8 cellular contexts compared by ENCODE assay signal in genomic region chr10:70132098-70133029, GRCh38. TPM values are rescaled to one million over a fixed set of nuclear protein-coding genes. Genes with fewer than 3 reads are reported as not detected.
DNase-seq lines count a peak whose midpoint lies in the region; ATAC-seq and TF ChIP-seq lines count a peak whose summit lies in the region.

Gene AIFM2, minus strand, starts transcription at chr10:70132825. Its CDS starts 8,741 bp downstream, at chr10:70124084.

- H4K20me1 ChIP-seq in SU-DHL-6 (ENCODE audit: low read depth, low read length) (no peaks in the 10 kb centered on the region), smooth muscle cell (ENCODE audit: low read depth) (no peaks in the 10 kb centered on the region)

- H3K9ac ChIP-seq in SU-DHL-6 (ENCODE audit: low read length) (peak within 1 kb of the TSS; percentile 27), smooth muscle cell (ENCODE audit: low read depth) (peak within 1 kb of the TSS; percentile 72)

- H3K79me2 ChIP-seq in SU-DHL-6 (ENCODE audit: insufficient read depth, low read length) = no peaks in the 10 kb centered on the region
- H3K79me2 ChIP-seq in smooth muscle cell (ENCODE audit: low read depth) = no peaks in the 10 kb centered on the region

- H3K9me2 ChIP-seq in SU-DHL-6 (replicated peaks; ENCODE audit: insufficient read depth, low read length) = no peaks in the 10 kb centered on the region

- H3K4me3 ChIP-seq in SU-DHL-6 (ENCODE audit: insufficient read depth, low read length, poor library complexity, severe bottlenecking) (no peak within 1 kb of the TSS), breast epithelium (peak within 1 kb of the TSS; percentile 61 to 88 (median 87)), smooth muscle cell (peak within 1 kb of the TSS; percentile 67)

- H3K27ac ChIP-seq in SU-DHL-6 (ENCODE audit: low read depth, low read length) (no peak within 1 kb of the TSS), breast epithelium (peak within 1 kb of the TSS; percentile 82 to 88), smooth muscle cell (ENCODE audit: low read depth) (no peak within 1 kb of the TSS)

- peak; percentile 79 for DNase-seq in EH (ENCODE audit: low read depth)
- DNase-seq in breast epithelium (ENCODE audit: low spot score in 2 of 2) = peak; percentile 60 to 81
- peak; percentile 87 for DNase-seq in iPS-NIHi7 (ENCODE audit: extremely low spot score)
- DNase-seq in smooth muscle cell (lab: John Stamatoyannopoulos, UW; ENCODE audit: unreplicated experiment) = peak; percentile 19
- no peak for DNase-seq in midbrain (lab: John Stamatoyannopoulos, UW)

- no peaks in the 10 kb centered on the region for H3K9me3 ChIP-seq in SU-DHL-6 (ENCODE audit: insufficient read depth, low read length)
- H3K9me3 ChIP-seq in breast epithelium = no peaks in the 10 kb centered on the region
- H3K9me3 ChIP-seq in smooth muscle cell (replicated peaks; ENCODE audit: low read depth) = no peaks in the 10 kb centered on the region

- H3K36me3 ChIP-seq in SU-DHL-6 (ENCODE audit: low read length) (no peaks in the 10 kb centered on the region), breast epithelium (no peaks in the 10 kb centered on the region), smooth muscle cell (ENCODE audit: low read depth) (no peaks in the 10 kb centered on the region)

- no peak for TF ChIP-seq POLR2A in breast epithelium (IDR thresholded peaks at IDR 0.05)

- H3K27me3 ChIP-seq in SU-DHL-6 (ENCODE audit: low read length) (no peaks in the 10 kb centered on the region), breast epithelium (no peaks in the 10 kb centered on the region), smooth muscle cell (ENCODE audit: low read depth) (no peaks in the 10 kb centered on the region)

- intact Hi-C loops in breast epithelium (cut with DNase I; ENCODE audit: low total_unique reads) = no loop called here

- H2AFZ ChIP-seq in SU-DHL-6 (ENCODE audit: low read depth, low read length, severe bottlenecking) (peak within 1 kb of the TSS; percentile 73), smooth muscle cell (ENCODE audit: low read depth) (peak within 1 kb of the TSS; percentile 87)

- no peak for TF ChIP-seq CTCF in SU-DHL-6 (IDR thresholded peaks at IDR 0.05; ENCODE audit: insufficient read depth, low read length, poor library complexity, severe bottlenecking)
- TF ChIP-seq CTCF in breast epithelium (IDR thresholded peaks at IDR 0.05) = no peak
- TF ChIP-seq CTCF in smooth muscle cell (IDR thresholded peaks at IDR 0.05; ENCODE audit: borderline replicate concordance, insufficient read depth, poor library complexity, severe bottlenecking) = no peak

- peak; percentile 74 for ATAC-seq in GM19395 (IDR thresholded peaks at IDR 0.05; ENCODE audit: unreplicated experiment)
- ATAC-seq in HG03432 (IDR thresholded peaks at IDR 0.05; ENCODE audit: unreplicated experiment) = peak; percentile 82

- peak within 1 kb of the TSS; percentile 22 for H3K4me2 ChIP-seq in SU-DHL-6 (ENCODE audit: low read depth, low read length, poor library complexity, severe bottlenecking)
- peak within 1 kb of the TSS; percentile 96 for H3K4me2 ChIP-seq in smooth muscle cell

- H3F3A ChIP-seq in SU-DHL-6 (ENCODE audit: insufficient read depth) (no peaks in the 10 kb centered on the region), smooth muscle cell (ENCODE audit: low read depth) (no peaks in the 10 kb centered on the region)

- H3K4me1 ChIP-seq in breast epithelium = no peaks in the 10 kb centered on the region
- H3K4me1 ChIP-seq in smooth muscle cell (ENCODE audit: low read depth) = peaks cover 3% of the 10 kb centered on the region

- WGBS in smooth muscle cell (ENCODE audit: low lambda C conversion rate) = 13% methylated on average over 49 of the region's 80 CpGs

RNA-seq across cellular contexts. Expression of gene AIFM2, which starts in this region (rescaled TPM):
- total RNA-seq in breast epithelium (10 to 100 TPM; 14.3 to 42.1 (median 33.1) TPM), smooth muscle cell (2.1 and 2.2 TPM in 2 replicates)
- 3.6 and 4.4 TPM in 2 replicates for polyA plus RNA-seq in smooth muscle cell

Comparison
In these comparisons a context has a peak if more than half of its experiments do, and no peak if none do; other contexts are left out.
1. H3K27ac ChIP-seq: peak in breast epithelium (2 of 2); none in SU-DHL-6 (single experiment) and smooth muscle cell (single experiment).